Comparison of ENCODE assay signal across 1 cellular context in the genomic region with DNA sequence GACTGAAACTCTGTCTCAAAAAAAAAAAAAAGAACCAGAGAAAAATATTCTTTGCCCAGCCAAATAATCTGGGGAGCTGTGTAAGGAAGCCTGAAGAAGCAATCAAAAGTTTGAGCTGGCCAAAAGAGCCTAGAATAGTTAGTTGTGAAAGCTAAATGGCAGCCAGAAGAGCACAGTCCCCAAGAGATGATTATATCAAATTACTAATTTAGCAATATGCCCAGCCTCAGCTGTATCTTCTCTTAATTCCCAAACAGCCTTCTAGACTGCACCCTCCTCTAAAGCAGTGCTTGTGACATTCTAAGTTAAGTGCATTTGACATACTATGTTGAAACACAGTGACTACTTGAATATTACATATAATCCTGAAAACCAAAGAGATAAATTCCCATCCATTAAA.
TF ChIP-seq lines count a peak whose summit lies in the region.

No MANE protein-coding gene starts in this region.

TF ChIP-seq in GM23338, 12 proteins besides CTCF, POLR2A, EP300 and RAD21 (continued from another document):
- TF ChIP-seq, protein P1, sequence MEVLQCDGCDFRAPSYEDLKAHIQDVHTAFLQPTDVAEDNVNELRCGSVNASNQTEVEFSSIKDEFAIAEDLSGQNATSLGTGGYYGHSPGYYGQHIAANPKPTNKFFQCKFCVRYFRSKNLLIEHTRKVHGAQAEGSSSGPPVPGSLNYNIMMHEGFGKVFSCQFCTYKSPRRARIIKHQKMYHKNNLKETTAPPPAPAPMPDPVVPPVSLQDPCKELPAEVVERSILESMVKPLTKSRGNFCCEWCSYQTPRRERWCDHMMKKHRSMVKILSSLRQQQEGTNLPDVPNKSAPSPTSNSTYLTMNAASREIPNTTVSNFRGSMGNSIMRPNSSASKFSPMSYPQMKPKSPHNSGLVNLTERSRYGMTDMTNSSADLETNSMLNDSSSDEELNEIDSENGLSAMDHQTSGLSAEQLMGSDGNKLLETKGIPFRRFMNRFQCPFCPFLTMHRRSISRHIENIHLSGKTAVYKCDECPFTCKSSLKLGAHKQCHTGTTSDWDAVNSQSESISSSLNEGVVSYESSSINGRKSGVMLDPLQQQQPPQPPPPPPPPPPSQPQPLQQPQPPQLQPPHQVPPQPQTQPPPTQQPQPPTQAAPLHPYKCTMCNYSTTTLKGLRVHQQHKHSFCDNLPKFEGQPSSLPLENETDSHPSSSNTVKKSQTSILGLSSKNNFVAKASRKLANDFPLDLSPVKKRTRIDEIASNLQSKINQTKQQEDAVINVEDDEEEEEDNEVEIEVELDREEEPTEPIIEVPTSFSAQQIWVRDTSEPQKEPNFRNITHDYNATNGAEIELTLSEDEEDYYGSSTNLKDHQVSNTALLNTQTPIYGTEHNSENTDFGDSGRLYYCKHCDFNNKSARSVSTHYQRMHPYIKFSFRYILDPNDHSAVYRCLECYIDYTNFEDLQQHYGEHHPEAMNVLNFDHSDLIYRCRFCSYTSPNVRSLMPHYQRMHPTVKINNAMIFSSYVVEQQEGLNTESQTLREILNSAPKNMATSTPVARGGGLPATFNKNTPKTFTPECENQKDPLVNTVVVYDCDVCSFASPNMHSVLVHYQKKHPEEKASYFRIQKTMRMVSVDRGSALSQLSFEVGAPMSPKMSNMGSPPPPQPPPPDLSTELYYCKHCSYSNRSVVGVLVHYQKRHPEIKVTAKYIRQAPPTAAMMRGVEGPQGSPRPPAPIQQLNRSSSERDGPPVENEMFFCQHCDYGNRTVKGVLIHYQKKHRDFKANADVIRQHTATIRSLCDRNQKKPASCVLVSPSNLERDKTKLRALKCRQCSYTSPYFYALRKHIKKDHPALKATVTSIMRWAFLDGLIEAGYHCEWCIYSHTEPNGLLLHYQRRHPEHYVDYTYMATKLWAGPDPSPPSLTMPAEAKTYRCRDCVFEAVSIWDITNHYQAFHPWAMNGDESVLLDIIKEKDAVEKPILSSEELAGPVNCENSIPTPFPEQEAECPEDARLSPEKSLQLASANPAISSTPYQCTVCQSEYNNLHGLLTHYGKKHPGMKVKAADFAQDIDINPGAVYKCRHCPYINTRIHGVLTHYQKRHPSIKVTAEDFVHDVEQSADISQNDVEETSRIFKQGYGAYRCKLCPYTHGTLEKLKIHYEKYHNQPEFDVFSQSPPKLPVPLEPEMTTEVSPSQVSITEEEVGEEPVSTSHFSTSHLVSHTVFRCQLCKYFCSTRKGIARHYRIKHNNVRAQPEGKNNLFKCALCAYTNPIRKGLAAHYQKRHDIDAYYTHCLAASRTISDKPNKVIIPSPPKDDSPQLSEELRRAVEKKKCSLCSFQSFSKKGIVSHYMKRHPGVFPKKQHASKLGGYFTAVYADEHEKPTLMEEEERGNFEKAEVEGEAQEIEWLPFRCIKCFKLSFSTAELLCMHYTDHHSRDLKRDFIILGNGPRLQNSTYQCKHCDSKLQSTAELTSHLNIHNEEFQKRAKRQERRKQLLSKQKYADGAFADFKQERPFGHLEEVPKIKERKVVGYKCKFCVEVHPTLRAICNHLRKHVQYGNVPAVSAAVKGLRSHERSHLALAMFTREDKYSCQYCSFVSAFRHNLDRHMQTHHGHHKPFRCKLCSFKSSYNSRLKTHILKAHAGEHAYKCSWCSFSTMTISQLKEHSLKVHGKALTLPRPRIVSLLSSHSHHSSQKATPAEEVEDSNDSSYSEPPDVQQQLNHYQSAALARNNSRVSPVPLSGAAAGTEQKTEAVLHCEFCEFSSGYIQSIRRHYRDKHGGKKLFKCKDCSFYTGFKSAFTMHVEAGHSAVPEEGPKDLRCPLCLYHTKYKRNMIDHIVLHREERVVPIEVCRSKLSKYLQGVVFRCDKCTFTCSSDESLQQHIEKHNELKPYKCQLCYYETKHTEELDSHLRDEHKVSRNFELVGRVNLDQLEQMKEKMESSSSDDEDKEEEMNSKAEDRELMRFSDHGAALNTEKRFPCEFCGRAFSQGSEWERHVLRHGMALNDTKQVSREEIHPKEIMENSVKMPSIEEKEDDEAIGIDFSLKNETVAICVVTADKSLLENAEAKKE (CRISPR knock-in tag; IDR thresholded peaks at IDR 0.05): no peak
- no peak for TF ChIP-seq ZNF114 (CRISPR knock-in tag; IDR thresholded peaks at IDR 0.05)
- no peak for TF ChIP-seq JUNB (IDR thresholded peaks at IDR 0.05; ENCODE audit: unreplicated experiment)
